15 cellular contexts compared by ENCODE assay signal in genomic region chr7:158276414-158277218, GRCh38.
"Had no signal": no experiment of that assay in that cellular context is flagged by ENCODE, and none has a peak within 500 bp of the region (broad histone marks: within the 10 kb centered on the region; RNA-seq: fewer than 3 reads in every experiment).

No MANE protein-coding gene starts in this region.

- H3K79me2 ChIP-seq: hepatocyte had no signal

- H3K4me3 Mint-ChIP-seq: activated CD4-positive, alpha-beta T cell treated with anti-CD3 and anti-CD28 coated beads, Interleukin-2, amount 10 ng/mL, durations not matched to agents 7 days and 5 days; activated T-cell treated with anti-CD3 and anti-CD28 coated beads, Interleukin-2, amount 50 U/mL, for 72 hours; T-helper 2 cell treated with Interferon-gamma antibody and Interleukin-4, amounts not matched to agents 5 μg/mL and 100 μg/mL, for 36 hours had no signal

- H3K9me3 Mint-ChIP-seq: activated CD4-positive, alpha-beta T cell treated with anti-CD3 and anti-CD28 coated beads, Interleukin-2, amount 10 ng/mL, durations not matched to agents 7 days and 5 days; activated T-cell treated with anti-CD3 and anti-CD28 coated beads, Interleukin-2, amount 50 U/mL, for 72 hours; T-helper 2 cell treated with Interferon-gamma antibody and Interleukin-4, amounts not matched to agents 5 μg/mL and 100 μg/mL, for 36 hours had no signal

- H3K4me3 ChIP-seq: gastroesophageal sphincter, hepatocyte, ovary, SJSA1 had no signal

- H2AFZ ChIP-seq: hepatocyte had no signal

- H3K4me1 ChIP-seq: gastroesophageal sphincter, SJSA1 had no signal

- H3K27ac ChIP-seq: gastroesophageal sphincter, hepatocyte, ovary, SJSA1 had no signal

- H3K27ac Mint-ChIP-seq: activated CD4-positive, alpha-beta T cell treated with anti-CD3 and anti-CD28 coated beads, Interleukin-2, amount 10 ng/mL, durations not matched to agents 7 days and 5 days; activated T-cell treated with anti-CD3 and anti-CD28 coated beads, Interleukin-2, amount 50 U/mL, for 72 hours; T-helper 2 cell treated with Interferon-gamma antibody and Interleukin-4, amounts not matched to agents 5 μg/mL and 100 μg/mL, for 36 hours had no signal

- ATAC-seq: activated T-cell treated with anti-CD3 and anti-CD28 coated beads, Interleukin-2, amount 50 U/mL, for 72 hours; gastroesophageal sphincter had no signal

- H3K27me3 Mint-ChIP-seq: activated CD4-positive, alpha-beta T cell treated with anti-CD3 and anti-CD28 coated beads, Interleukin-2, amount 10 ng/mL, durations not matched to agents 7 days and 5 days had no signal

- H3K36me3 ChIP-seq: gastroesophageal sphincter, ovary, SJSA1 had no signal

- H3K9me3 ChIP-seq: gastroesophageal sphincter, ovary had no signal

- DNase-seq: activated CD4-positive, alpha-beta T cell treated with anti-CD3 and anti-CD28 coated beads, Interleukin-2, amount 10 ng/mL, durations not matched to agents 7 days and 5 days; activated CD4-positive, CD25-positive, alpha-beta regulatory T cell; activated CD8-positive, alpha-beta memory T cell treated with anti-CD3 and anti-CD28 coated beads, Interleukin-2, amount 50 U/mL, for 48 hours; activated naive CD4-positive, alpha-beta T cell treated with Interleukin-2 at 50 U/mL for 16 hours; activated T-cell treated with anti-CD3 and anti-CD28 coated beads, Interleukin-2, amount 50 U/mL, for 72 hours; stimulated activated CD4-positive, alpha-beta T cell treated with anti-CD3 and anti-CD28 coated beads, Interleukin-4, amount 100 ng/mL, for 1 hour; stimulated activated naive CD4-positive, alpha-beta T cell; substantia nigra; SW 1271; trophoblast cell had no signal

- H3K27me3 ChIP-seq: hepatocyte, ovary, SJSA1 had no signal

- H3K4me1 Mint-ChIP-seq: activated CD4-positive, alpha-beta T cell treated with anti-CD3 and anti-CD28 coated beads, Interleukin-2, amount 10 ng/mL, durations not matched to agents 7 days and 5 days had no signal

- H3K4me2 ChIP-seq: hepatocyte had no signal
